22 cellular contexts compared by ENCODE assay signal in genomic region chr5:78644129-78644528, GRCh38. TPM values are rescaled to one million over a fixed set of nuclear protein-coding genes. Genes with fewer than 3 reads are reported as not detected.
DNase-seq lines count a peak whose midpoint lies in the region; ATAC-seq, FAIRE-seq and TF ChIP-seq lines count a peak whose summit lies in the region.
"Had no signal": no experiment of that assay in that cellular context is flagged by ENCODE, and none has a peak within 500 bp of the region (broad histone marks: within the 10 kb centered on the region; RNA-seq: fewer than 3 reads in every experiment).

No MANE protein-coding gene starts in this region.

- H3K27me3 ChIP-seq in Karpas-422 (ENCODE audit: low read length) (no peaks in the 10 kb centered on the region), K562 (ENCODE audit: control insufficient read depth in 2 of 2, insufficient read depth in 2 of 2, low read length in 2 of 2) (no peaks in the 10 kb centered on the region; a peak in 1 of 5 replicates), trophoblast cell (ENCODE audit: insufficient read depth, low read length) (no peaks in the 10 kb centered on the region), H7 (ENCODE audit: control insufficient read depth, insufficient read depth, low read length) (no peaks in the 10 kb centered on the region)

- H4K91ac ChIP-seq in trophoblast cell (ENCODE audit: low read depth, low read length): peak overlapping the region; percentile 21

- no peak overlapping the region for H3K9ac ChIP-seq in Karpas-422 (ENCODE audit: low read length)
- no peak overlapping the region for H3K9ac ChIP-seq in K562 (ENCODE audit: insufficient read depth in 1 of 2, low read depth in 2 of 2, low read length in 2 of 2)
- no peak overlapping the region for H3K9ac ChIP-seq in trophoblast cell (ENCODE audit: low read length)
- H3K9ac ChIP-seq: BLaER1 treated with 17β-estradiol and CSF1 and Interleukin-3, amounts not matched to agents 10 nM and 100 nM; GM23248 had no signal

- H3K4me3 ChIP-seq in HEK293 (ENCODE audit: low read depth, low read length) (no peak overlapping the region), Karpas-422 (ENCODE audit: low read length) (no peak overlapping the region), K562 (no peak overlapping the region), trophoblast cell (ENCODE audit: low read depth, low read length) (no peak overlapping the region), H7 (ENCODE audit: insufficient read depth, low read depth, low read length) (no peak overlapping the region)
- H3K4me3 ChIP-seq: BLaER1 treated with 17β-estradiol and CSF1 and Interleukin-3, amounts not matched to agents 10 nM and 100 nM; GM12878; GM23248; HAP-1 had no signal

- H3K79me2 ChIP-seq in Karpas-422 (ENCODE audit: low read length) (no peaks in the 10 kb centered on the region), K562 (ENCODE audit: control insufficient read depth, insufficient read depth, low read length) (no peaks in the 10 kb centered on the region), trophoblast cell (ENCODE audit: control insufficient read depth, insufficient read depth, low read length, poor library complexity) (peaks cover 23% of the 10 kb centered on the region)

- no peak overlapping the region for H2BK12ac ChIP-seq in trophoblast cell (ENCODE audit: low read length)

- H3K36me3 ChIP-seq in HEK293 (ENCODE audit: control insufficient read depth in 2 of 2, insufficient read depth in 1 of 2, low read length in 2 of 2) (peaks cover 0 to 4% of the 10 kb centered on the region in 2 experiments; a peak in 1 of 3 replicates), Karpas-422 (ENCODE audit: insufficient read depth, low read length) (no peaks in the 10 kb centered on the region), K562 (ENCODE audit: control insufficient read depth, insufficient read depth, low read length) (no peaks in the 10 kb centered on the region), trophoblast cell (ENCODE audit: control insufficient read depth in 1 of 2, insufficient read depth in 2 of 2, low read length in 2 of 2) (no peaks in the 10 kb centered on the region), H7 (replicated peaks; ENCODE audit: control insufficient read depth, insufficient read depth, low read length) (no peaks in the 10 kb centered on the region; the same call in 1 of the 2 replicates)
- H3K36me3 ChIP-seq: HAP-1 had no signal

- ATAC-seq in K562 (no peak), HG03520 (IDR thresholded peaks at IDR 0.05; ENCODE audit: unreplicated experiment) (no peak)
- ATAC-seq: GM12878 had no signal

- H3K9me3 ChIP-seq in HEK293 (ENCODE audit: control insufficient read depth, insufficient read depth, low read depth, low read length) (no peaks in the 10 kb centered on the region), Karpas-422 (ENCODE audit: low read length) (no peaks in the 10 kb centered on the region), K562 (replicated peaks; ENCODE audit: control insufficient read depth, insufficient read depth, low read depth, low read length) (no peaks in the 10 kb centered on the region), trophoblast cell (ENCODE audit: insufficient read depth, low read depth, low read length) (no peaks in the 10 kb centered on the region)
- H3K9me3 ChIP-seq: BLaER1 treated with 17β-estradiol and CSF1 and Interleukin-3, amounts not matched to agents 10 nM and 100 nM; HAP-1 had no signal

- H3K27ac ChIP-seq in HEK293 (ENCODE audit: extremely low read depth, low read depth, low read length) (no peak overlapping the region), Karpas-422 (ENCODE audit: low read length) (no peak overlapping the region), K562 (ENCODE audit: extremely low read depth, low read depth, low read length) (no peak overlapping the region), trophoblast cell (ENCODE audit: low read depth, low read length) (peak overlapping the region; percentile 82)
- H3K27ac ChIP-seq: BLaER1 treated with 17β-estradiol and CSF1 and Interleukin-3, amounts not matched to agents 10 nM and 100 nM; GM23248; RWPE1 had no signal

- H2BK120ac ChIP-seq in trophoblast cell (ENCODE audit: insufficient read depth, low read length, poor library complexity): no peak overlapping the region

- in situ Hi-C loops in K562 (cut with MboI): no loop called here

- H3K4me2 ChIP-seq in Karpas-422 (ENCODE audit: low read depth, low read length, poor library complexity, severe bottlenecking): no peak overlapping the region
- H3K4me2 ChIP-seq in K562 (ENCODE audit: insufficient read depth, low read length): no peak overlapping the region
- no peak overlapping the region for H3K4me2 ChIP-seq in trophoblast cell (ENCODE audit: low read length)

- no peak overlapping the region for H2BK5ac ChIP-seq in trophoblast cell (ENCODE audit: low read depth, low read length, poor library complexity)

- no peaks in the 10 kb centered on the region for H3K9me2 ChIP-seq in Karpas-422 (replicated peaks; ENCODE audit: insufficient read depth, low read length)

- no peak overlapping the region for H2AK5ac ChIP-seq in trophoblast cell (ENCODE audit: low read length)

- WGBS in K562 (ENCODE audit: insufficient coverage, low coverage, missing lambda C conversion rate): 76% methylated on average over 3 of the region's 3 CpGs
- no CpG with 5 or more reads among the region's 3 CpGs for WGBS in trophoblast cell (ENCODE audit: extremely low coverage, insufficient coverage, insufficient read length)

- no peak for TF ChIP-seq EP300 in K562 (IDR thresholded peaks at IDR 0.05; ENCODE audit: low read length)

- no peak for TF ChIP-seq POLR2A in K562 (conservative IDR thresholded peaks at IDR 0.05)

- H4K20me1 ChIP-seq in Karpas-422 (ENCODE audit: insufficient read depth, low read depth, low read length) (no peaks in the 10 kb centered on the region), K562 (replicated peaks; ENCODE audit: control insufficient read depth, insufficient read depth, low read length) (no peaks in the 10 kb centered on the region)

- TF ChIP-seq RAD21 in K562 (CRISPR knock-in tag; conservative IDR thresholded peaks at IDR 0.05 in 1 of 2, IDR thresholded peaks at IDR 0.05 in 1 of 2): no peak

- no peak overlapping the region for H4K8ac ChIP-seq in trophoblast cell (ENCODE audit: low read depth, low read length)

- peak; percentile 23 for DNase-seq in Karpas-422
- DNase-seq in K562 (ENCODE audit: extremely low read depth in 1 of 4, low spot score in 3 of 4): no peak
- no peak for DNase-seq in trophoblast cell
- no peak for DNase-seq in H7
- DNase-seq in mucosa of gallbladder (ENCODE audit: low spot score): no peak
- DNase-seq: ACHN; CD4-positive, alpha-beta memory T cell; DND-41; MM.1S; NCI-H1048; NCI-H1417 treated with DMSO at 0.1 percent for 48 hours; NCI-H187 treated with DMSO at 0.1 percent for 48 hours; NCI-H2107; NCI-H69; SIG-M5 had no signal

- no peak overlapping the region for H3K18ac ChIP-seq in trophoblast cell (ENCODE audit: low read length)

- CTCF ChIA-PET in HEK293 (lab: Yijun Ruan, JAX): no interaction called here
- CTCF ChIA-PET in K562 (lab: Yijun Ruan, JAX; ENCODE audit: low intra/inter-chr PET ratio): no interaction called here

- H4K12ac ChIP-seq in trophoblast cell (ENCODE audit: low read depth, low read length): no peak overlapping the region

- TF ChIP-seq CTCF in HEK293 (tag by site-specific recombination; IDR thresholded peaks at IDR 0.05) (no peak), K562 (IDR thresholded peaks at IDR 0.05 in 2 of 3, conservative IDR thresholded peaks at IDR 0.05 in 1 of 3; ENCODE audit: insufficient read depth in 2 of 3, low read depth in 1 of 3, low read length in 3 of 3) (no peak)

- POLR2A ChIA-PET in HEK293 (lab: Yijun Ruan, JAX) (no interaction called here), K562 (lab: Yijun Ruan, JAX) (no interaction called here)

- intact Hi-C loops in K562 (cut with micrococcal nuclease): no loop called here

- no peak overlapping the region for H3K23ac ChIP-seq in trophoblast cell (ENCODE audit: low read length)

- H3K79me1 ChIP-seq in trophoblast cell (ENCODE audit: low read length): peaks cover 23% of the 10 kb centered on the region

- no peaks in the 10 kb centered on the region for H3K9me1 ChIP-seq in K562 (ENCODE audit: control insufficient read depth, insufficient read depth, low read length)

- peaks cover 29% of the 10 kb centered on the region for H3K4me1 ChIP-seq in HEK293 (ENCODE audit: control insufficient read depth, insufficient read depth, low read length)
- H3K4me1 ChIP-seq in Karpas-422 (ENCODE audit: low read length): peaks cover 10% of the 10 kb centered on the region
- H3K4me1 ChIP-seq in K562 (replicated peaks in 1 of 2; ENCODE audit: control insufficient read depth in 2 of 2, insufficient read depth in 2 of 2, low read length in 2 of 2): peaks cover 9 to 17% of the 10 kb centered on the region in 2 experiments; a peak in 4 of 5 replicates
- H3K4me1 ChIP-seq in trophoblast cell (ENCODE audit: control insufficient read depth in 1 of 2, insufficient read depth in 2 of 2, low read length in 2 of 2): peaks cover 28 to 34% of the 10 kb centered on the region in 2 experiments

- no peak for FAIRE-seq in K562 (lab: Jason Lieb, UNC)
- FAIRE-seq: GM12878 had no signal

- H3K4ac ChIP-seq in trophoblast cell (ENCODE audit: low read depth, low read length): peak overlapping the region; percentile 38

- H2AFZ ChIP-seq in Karpas-422 (ENCODE audit: low read length) (no peak overlapping the region), K562 (ENCODE audit: low read depth, low read length) (no peak overlapping the region), trophoblast cell (ENCODE audit: insufficient read depth, low read length, poor library complexity) (no peak overlapping the region)
- H2AFZ ChIP-seq: GM23248 had no signal

- BruUV-seq in K562 (replicated peaks; lab: Mats Ljungman, UMichigan): no TSS peak

- no peak overlapping the region for H3K14ac ChIP-seq in trophoblast cell (ENCODE audit: low read length)

RNA-seq across cellular contexts. Expression of gene LHFPL2, which starts 4.4 kb away (rescaled TPM):
- 4.7 and 4.8 TPM in 2 replicates for total RNA-seq in Karpas-422 (2014; rRNA removed; shearing (Covaris generic); ENCODE audit: low replicate concordance)
- total RNA-seq in K562 (2011; cell fraction: chromatin; rRNA removed; ENCODE audit: low replicate concordance): 9.1 and 15.2 TPM in 2 replicates
- 7.2 and 7.5 TPM in 2 replicates for total RNA-seq in K562 (2011; cell fraction: nucleolus; rRNA removed)
- 8.7 and 12.7 TPM in 2 replicates for total RNA-seq in K562 (2011; cell fraction: nucleoplasm; rRNA removed)
- 4.1 and 5.2 TPM in 2 replicates for total RNA-seq in K562 (2014; rRNA removed)
- total RNA-seq in K562 (2014; rRNA removed; fragmentation: Illumina TruSeq; extraction: Trizol): 6.4 and 6.6 TPM in 2 replicates
- total RNA-seq in K562 (2015; rRNA removed; fragmentation: Illumina TruSeq; extraction: Trizol): 5.1 and 5.2 TPM in 2 replicates
- 6.6 TPM in 2 replicates for total RNA-seq in K562 (2021)
- 1.9 and 4.6 TPM in 2 replicates for polyA plus RNA-seq in K562 (2011; rRNA removed)
- 1.6 and 3.6 TPM in 2 replicates for polyA plus RNA-seq in K562 (2011; cell fraction: cytosol; rRNA removed)
- 1.8 and 5.6 TPM in 2 replicates for polyA plus RNA-seq in K562 (2011; cell fraction: nucleus; rRNA removed)
- 3.7 and 6.0 TPM in 2 replicates for polyA plus RNA-seq in K562 (2012)
- polyA plus RNA-seq in K562 (2014; fragmentation: Illumina TruSeq; extraction: Trizol): 4.8 and 5.6 TPM in 2 replicates
- 1 to 10 TPM; 1.0 to 1.6 TPM for polyA plus RNA-seq in K562 (2014; fragmentation: Nextera tagmentation; extraction: Ambion mirVana)
- 3.7 TPM in 2 replicates for polyA plus RNA-seq in K562 (2014; rRNA removed)
- 6.7 and 11.2 TPM in 2 replicates for polyA minus RNA-seq in K562 (2011; rRNA and poly(A)+ RNA removed)
- 5.9 and 9.2 TPM in 2 replicates for polyA minus RNA-seq in K562 (2011; cell fraction: cytosol; rRNA and poly(A)+ RNA removed)
- 6.6 and 7.4 TPM in 2 replicates for polyA minus RNA-seq in K562 (2011; cell fraction: nucleus; rRNA and poly(A)+ RNA removed)
- 27.9 and 29.1 TPM in 2 replicates for polyA plus RNA-seq in trophoblast cell (2013)
- 28.7 and 33.1 TPM in 2 replicates for total RNA-seq in H7 (2014; rRNA removed; shearing (Covaris generic))
- total RNA-seq in mucosa of gallbladder: 22.5 TPM
